Comparison of ENCODE assay signal across 8 cellular contexts in genomic region chr18:12883684-12884520, GRCh38. TPM values are rescaled to one million over a fixed set of nuclear protein-coding genes. Genes with fewer than 3 reads are reported as not detected.
DNase-seq lines count a peak whose midpoint lies in the region; ATAC-seq and TF ChIP-seq lines count a peak whose summit lies in the region.

PTPN2 (minus strand) TSS chr18:12884237; CDS start chr18:12884141, 96 bp downstream.

- in situ Hi-C loops in endometrial microvascular endothelial cells (cut with HindIII; ENCODE audit: inconsistent ontology term, low pct_unique_long_range_greater_than_20kb, low sequenced_read_pairs), result no loop called here

- H3K4me1 ChIP-seq in OCI-LY1 (ENCODE audit: insufficient read depth, low read length, severe bottlenecking), result peaks cover 55% of the 10 kb centered on the region

- H3K9me2 ChIP-seq in OCI-LY1 (ENCODE audit: low read depth, low read length), result no peaks in the 10 kb centered on the region

- no peaks in the 10 kb centered on the region for H3K9me3 ChIP-seq in OCI-LY1 (ENCODE audit: low read length)

- no peaks in the 10 kb centered on the region; the same call in 1 of the 2 replicates for H3F3A ChIP-seq in OCI-LY1 (ENCODE audit: insufficient read depth, low read length)

- H3K79me2 ChIP-seq in OCI-LY1 (ENCODE audit: insufficient read depth, low read length), result peaks cover 32% of the 10 kb centered on the region

- H3K36me3 ChIP-seq in OCI-LY1 (ENCODE audit: insufficient read depth, low read length), result no peaks in the 10 kb centered on the region

- H3K4me3 ChIP-seq in OCI-LY1 (ENCODE audit: low read depth, low read length, poor library complexity, severe bottlenecking), result peak within 1 kb of the TSS; percentile 83

- peak; percentile 96 for DNase-seq in DMS 273 (lab: John Stamatoyannopoulos, UW; ENCODE audit: unreplicated experiment)
- peak; percentile 99 for DNase-seq in HuH-7 (ENCODE audit: low spot score)
- peak; percentile 89 for DNase-seq in activated CD8-positive, alpha-beta memory T cell treated with anti-CD3 and anti-CD28 coated beads, Interleukin-2, amount 50 U/mL, for 4 hours
- DNase-seq in midbrain (lab: John Stamatoyannopoulos, UW), result peak; percentile 93
- DNase-seq in stimulated activated CD8-positive, alpha-beta memory T cell treated with anti-CD3 and anti-CD28 coated beads, Interleukin-15, amount 100 ng/mL, for 48 hours (ENCODE audit: low read depth in 2 of 2), result peak; percentile 86 to 88

- ATAC-seq in GM21526 (IDR thresholded peaks at IDR 0.05; ENCODE audit: low FRiP score, unreplicated experiment), result peak; percentile 60

- no peaks in the 10 kb centered on the region for H4K20me1 ChIP-seq in OCI-LY1 (ENCODE audit: insufficient read depth, low read length)

- H3K27me3 ChIP-seq in OCI-LY1 (ENCODE audit: insufficient read depth, low read length), result no peaks in the 10 kb centered on the region

- H3K4me2 ChIP-seq in OCI-LY1 (ENCODE audit: low read length), result peak within 1 kb of the TSS; percentile 94

- H3K9ac ChIP-seq in OCI-LY1 (ENCODE audit: low read length), result peak within 1 kb of the TSS; percentile 83

- H2AFZ ChIP-seq in OCI-LY1 (ENCODE audit: low read length), result peak within 1 kb of the TSS; percentile 31; the same call in 1 of the 2 replicates

- no peak for TF ChIP-seq CTCF in OCI-LY1 (IDR thresholded peaks at IDR 0.05; ENCODE audit: low read length)

- H3K27ac ChIP-seq in OCI-LY1 (ENCODE audit: low read depth, low read length, poor library complexity, severe bottlenecking), result peak within 1 kb of the TSS; percentile 81

RNA-seq across cellular contexts. Expression of gene PTPN2, which starts in this region (rescaled TPM):
- total RNA-seq in endometrial microvascular endothelial cells (ENCODE audit: inconsistent ontology term), result 27.9 TPM

Comparison
In these comparisons a context has a peak if more than half of its experiments do, and no peak if none do; other contexts are left out.
1. Peak in every context shown above with its lines: DNase-seq, ATAC-seq, H3K4me3 ChIP-seq and H3K27ac ChIP-seq.